In the genomic region with DNA sequence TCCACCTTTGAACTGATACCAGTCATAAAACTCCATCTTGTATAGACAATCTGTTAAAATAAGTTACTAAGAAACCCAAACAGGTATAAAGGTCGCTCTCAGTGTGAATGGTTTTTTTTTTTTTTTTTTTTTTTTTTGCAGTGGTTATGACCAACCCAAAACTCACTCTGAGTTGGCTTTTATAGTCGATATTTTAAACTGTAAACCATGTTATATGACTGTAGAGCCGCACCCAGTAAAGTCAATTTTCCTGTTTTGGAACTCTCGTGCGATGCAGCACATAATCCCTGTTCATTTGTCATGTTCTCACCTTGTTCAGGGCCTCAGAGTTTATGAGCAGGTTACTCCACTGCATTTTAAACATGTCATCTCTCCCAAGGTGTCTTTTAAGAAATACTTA, we compare ENCODE assay signal across 20 cellular contexts.
DNase-seq lines count a peak whose midpoint lies in the region; ATAC-seq, FAIRE-seq and TF ChIP-seq lines count a peak whose summit lies in the region.
"Had no signal": no experiment of that assay in that cellular context is flagged by ENCODE, and none has a peak within 500 bp of the region (broad histone marks: within the 10 kb centered on the region; RNA-seq: fewer than 3 reads in every experiment).

No MANE protein-coding gene starts in this region.

- H3K4me3 ChIP-seq in body of pancreas (no peak overlapping the region), kidney (ENCODE audit: low read length in 2 of 2) (no peak overlapping the region), skin epidermis (no peak overlapping the region), spleen (no peak overlapping the region)
- H3K4me3 ChIP-seq: ascending aorta had no signal

- H3K9me3 ChIP-seq in body of pancreas: no peaks in the 10 kb centered on the region
- no peaks in the 10 kb centered on the region for H3K9me3 ChIP-seq in kidney (ENCODE audit: control insufficient read depth in 1 of 2, low read length in 2 of 2)
- no peaks in the 10 kb centered on the region for H3K9me3 ChIP-seq in spleen
- H3K9me3 ChIP-seq: ascending aorta had no signal

- H3K27ac ChIP-seq in body of pancreas: no peak overlapping the region
- H3K27ac ChIP-seq in kidney (ENCODE audit: low read depth in 2 of 2, low read length in 2 of 2): no peak overlapping the region
- peak overlapping the region in 14 of 21 experiments; percentile 1 to 81 (median 70) for H3K27ac ChIP-seq in skin epidermis
- no peak overlapping the region for H3K27ac ChIP-seq in spleen
- H3K27ac ChIP-seq: ascending aorta had no signal

- ATAC-seq in body of pancreas: peak; percentile 33
- ATAC-seq in HG03439 (IDR thresholded peaks at IDR 0.05; ENCODE audit: unreplicated experiment): no peak
- no peak for ATAC-seq in HG03045 (IDR thresholded peaks at IDR 0.05; ENCODE audit: unreplicated experiment)
- no peak for ATAC-seq in GM19452 (IDR thresholded peaks at IDR 0.05; ENCODE audit: unreplicated experiment)
- ATAC-seq: activated CD4-positive, alpha-beta T cell treated with anti-CD3 and anti-CD28 coated beads for 36 hours had no signal

- no peaks in the 10 kb centered on the region for H3K27me3 ChIP-seq in body of pancreas
- no peaks in the 10 kb centered on the region for H3K27me3 ChIP-seq in spleen (replicated peaks in 1 of 7)
- H3K27me3 ChIP-seq: ascending aorta had no signal

- FAIRE-seq in kidney (lab: Jason Lieb, UNC): peak; percentile 27

- DNase-seq in LoVo (ENCODE audit: low spot score) (peak; percentile 91), body of pancreas (no peak), kidney (no peak), spleen (no peak)
- DNase-seq: activated CD4-positive, alpha-beta T cell treated with anti-CD3 and anti-CD28 coated beads for 36 hours; CD4-positive, CD25-positive, alpha-beta regulatory T cell; cerebellar nuclear complex; effector CD4-positive, alpha-beta T cell; GF-D8; Karpas-422; NCI-H1694 treated with DMSO at 0.1 percent for 48 hours; NCI-H774; SIG-M5; stimulated activated CD4-positive, alpha-beta T cell treated with anti-CD3 and anti-CD28 coated beads, Interleukin-4, amount 100 ng/mL, for 24 hours; stimulated activated naive CD4-positive, alpha-beta T cell treated with Interleukin-2 at 50 U/mL for 16 hours had no signal

- no peak for TF ChIP-seq CTCF in body of pancreas (IDR thresholded peaks at IDR 0.05)
- TF ChIP-seq CTCF in kidney (IDR thresholded peaks at IDR 0.05; ENCODE audit: borderline replicate concordance, extremely low read depth, insufficient read depth): no peak
- TF ChIP-seq CTCF in spleen (IDR thresholded peaks at IDR 0.05 in 8 of 11, conservative IDR thresholded peaks at IDR 0.05 in 3 of 11): no peak

- H3K4me1 ChIP-seq in body of pancreas (no peaks in the 10 kb centered on the region), kidney (ENCODE audit: control insufficient read depth in 1 of 2, insufficient read depth in 1 of 2, low read depth in 1 of 2, low read length in 2 of 2) (peaks cover 0 to 11% of the 10 kb centered on the region in 2 donors), spleen (no peaks in the 10 kb centered on the region)
- H3K4me1 ChIP-seq: ascending aorta had no signal

- intact Hi-C loops in body of pancreas (cut with DNase I) (no loop called here), kidney (cut with DNase I) (no loop called here), spleen (cut with DNase I; ENCODE audit: low total_unique reads) (no loop called here)

- TF ChIP-seq POLR2A in body of pancreas (IDR thresholded peaks at IDR 0.05): no peak
- TF ChIP-seq POLR2A in spleen (IDR thresholded peaks at IDR 0.05): no peak

- no peaks in the 10 kb centered on the region for H3K36me3 ChIP-seq in body of pancreas (replicated peaks in 1 of 2; ENCODE audit: insufficient read depth in 1 of 2, low read depth in 2 of 2)
- H3K36me3 ChIP-seq in kidney (ENCODE audit: control insufficient read depth in 1 of 2, insufficient read depth in 2 of 2, low read length in 2 of 2): no peaks in the 10 kb centered on the region
- no peaks in the 10 kb centered on the region for H3K36me3 ChIP-seq in spleen
- H3K36me3 ChIP-seq: ascending aorta had no signal

- 64 to 75% methylated on average over 5 of the region's 5 CpGs for WGBS in body of pancreas, 2 donors
- 81 to 92% (median 88%) methylated on average over 5 of the region's 5 CpGs for WGBS in spleen, 5 donors

- H3K9ac ChIP-seq in kidney (ENCODE audit: low read length in 2 of 2): no peak overlapping the region

Comparison
In these comparisons a context has a peak if more than half of its experiments do, and no peak if none do; other contexts are left out.
1. H3K27ac ChIP-seq: peak in skin epidermis (14 of 21); none in body of pancreas (0 of 4), kidney (0 of 2) and spleen (0 of 8).